Comparison of ENCODE assay signal across 35 cellular contexts in the genomic region with DNA sequence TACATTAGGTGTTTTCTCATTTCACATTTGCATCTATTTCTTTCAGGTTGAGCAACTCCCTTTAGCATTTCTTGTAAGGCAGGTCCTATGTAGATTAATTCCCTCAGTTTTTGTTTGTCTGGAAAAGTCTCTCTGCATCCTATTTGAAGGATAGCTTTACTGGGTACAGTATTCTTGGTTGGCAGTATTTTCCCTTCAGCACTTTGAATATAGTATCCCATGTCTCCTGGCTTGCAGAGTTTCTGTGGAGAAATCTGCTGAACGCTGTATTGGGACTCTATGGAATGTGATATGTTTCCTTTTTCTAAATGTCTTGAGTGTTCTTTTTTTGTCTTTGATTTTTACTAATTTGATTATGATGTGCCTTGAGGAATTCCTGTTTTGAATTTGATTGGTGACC. TPM values are rescaled to one million over a fixed set of nuclear protein-coding genes. Genes with fewer than 3 reads are reported as not detected.
"Had no signal": no experiment of that assay in that cellular context is flagged by ENCODE, and none has a peak within 500 bp of the region (broad histone marks: within the 10 kb centered on the region; RNA-seq: fewer than 3 reads in every experiment).

No MANE protein-coding gene starts in this region.

- H3K27me3 ChIP-seq: adrenal gland, ascending aorta, cardiac muscle cell had no signal

- H3K27ac ChIP-seq: adrenal gland, ascending aorta, cardiac muscle cell, VCaP had no signal

- H3K4me1 ChIP-seq: ascending aorta had no signal

- FAIRE-seq: bronchial epithelial cell had no signal

- H3K4me3 ChIP-seq: adrenal gland, ascending aorta, cardiac muscle cell had no signal

- DNase-seq: activated B cell treated with CpG ODN at 0.5 μM for 24 hours; activated CD4-positive, alpha-beta memory T cell treated with anti-CD3 and anti-CD28 coated beads for 36 hours; activated CD4-positive, alpha-beta T cell treated with anti-CD3 and anti-CD28 coated beads for 4 hours; activated CD4-positive, alpha-beta T cell treated with anti-CD3 and anti-CD28 coated beads, Interleukin-2, amount 10 ng/mL, durations not matched to agents 24 days and 14 days; activated CD4-positive, alpha-beta T cell treated with anti-CD3 and anti-CD28 coated beads, Interleukin-2, amount 50 U/mL, for 1 hour; activated CD4-positive, alpha-beta T cell treated with anti-CD3 and anti-CD28 coated beads, Interleukin-2, amount 50 U/mL, for 4 hours; activated CD4-positive, CD25-positive, alpha-beta regulatory T cell treated with anti-CD3 and anti-CD28 coated beads, Interleukin-2, amount 50 U/mL, for 72 hours; activated CD8-positive, alpha-beta memory T cell treated with anti-CD3 and anti-CD28 coated beads, Interleukin-2, amount 50 U/mL, for 4 hours; activated CD8-positive, alpha-beta T cell treated with anti-CD3 and anti-CD28 coated beads for 36 hours; activated effector memory CD4-positive, alpha-beta T cell treated with anti-CD3 and anti-CD28 coated beads, Interleukin-2, amount 50 U/mL, for 16 hours; activated gamma-delta T cell treated with Interleukin-2 at 50 U/mL for 16 hours; activated naive CD4-positive, alpha-beta T cell; activated naive CD4-positive, alpha-beta T cell treated with anti-CD3 and anti-CD28 coated beads for 36 hours; activated naive CD4-positive, alpha-beta T cell treated with anti-CD3 and anti-CD28 coated beads, Interleukin-2, amount 50 U/mL, for 16 hours; activated naive CD8-positive, alpha-beta T cell treated with anti-CD3 and anti-CD28 coated beads for 36 hours; activated T-cell treated with anti-CD3 and anti-CD28 coated beads for 4 hours; activated T-cell treated with anti-CD3 and anti-CD28 coated beads, Interleukin-2, amount 50 U/mL, for 1 hour; activated T-cell treated with anti-CD3 and anti-CD28 coated beads, Interleukin-2, amount 50 U/mL, for 4 hours; activated T-cell treated with anti-CD3 and anti-CD28 coated beads, Interleukin-2, amount 50 U/mL, for 72 hours; adrenal gland; amygdala; anterior cingulate cortex; caudate nucleus; cerebellar nuclear complex; T-helper 2 cell; T-helper 9 cell had no signal

- ATAC-seq: activated CD8-positive, alpha-beta T cell treated with anti-CD3 and anti-CD28 coated beads for 36 hours; activated naive CD4-positive, alpha-beta T cell treated with anti-CD3 and anti-CD28 coated beads, Interleukin-2, amount 50 U/mL, for 72 hours; activated T-cell treated with anti-CD3 and anti-CD28 coated beads, Interleukin-2, amount 50 U/mL, for 4 hours; activated T-cell treated with anti-CD3 and anti-CD28 coated beads, Interleukin-2, amount 50 U/mL, for 72 hours; activated T-helper 17 cell treated with anti-CD3 and anti-CD28 coated beads, Interleukin-2, amount 50 U/mL, for 72 hours had no signal

- H3K36me3 ChIP-seq: adrenal gland, ascending aorta, cardiac muscle cell had no signal

RNA-seq across cellular contexts. Expression of a gene that starts 28.9 kb away (rescaled TPM):
- total RNA-seq: activated B cell treated with CpG ODN at 0.5 μM for 24 hours; activated CD4-positive, alpha-beta memory T cell treated with anti-CD3 and anti-CD28 coated beads for 36 hours; activated CD4-positive, alpha-beta T cell treated with anti-CD3 and anti-CD28 coated beads, Interleukin-2, amount 10 ng/mL, durations not matched to agents 24 days and 14 days; activated CD8-positive, alpha-beta memory T cell treated with anti-CD3 and anti-CD28 coated beads for 36 hours; activated CD8-positive, alpha-beta T cell treated with anti-CD3 and anti-CD28 coated beads for 36 hours; activated naive CD4-positive, alpha-beta T cell treated with anti-CD3 and anti-CD28 coated beads, Interleukin-2, amount 50 U/mL, for 72 hours; activated naive CD8-positive, alpha-beta T cell treated with anti-CD3 and anti-CD28 coated beads for 36 hours; activated T-cell treated with anti-CD3 and anti-CD28 coated beads, Interleukin-2, amount 50 U/mL, for 4 hours; activated T-cell treated with anti-CD3 and anti-CD28 coated beads, Interleukin-2, amount 50 U/mL, for 72 hours; activated T-helper 1 cell treated with anti-CD3 and anti-CD28 coated beads, Interleukin-12 subunit alpha, Interleukin-12 subunit beta, Interleukin-2, Interleukin-4 antibody, amounts not matched to agents 30 ng/mL and 10 ng/mL and 1 ng/mL, durations not matched to agents 14 hours and 24 hours and 36 hours; activated T-helper 17 cell treated with anti-CD3 and anti-CD28 coated beads, Interleukin-2, amount 50 U/mL, for 72 hours; ascending aorta; bronchial epithelial cell; chondrocyte had no signal
